In genomic region chr3:178367817-178368617, GRCh38 we compare ENCODE assay signal across 15 cellular contexts.
DNase-seq lines count a peak whose midpoint lies in the region; ATAC-seq and TF ChIP-seq lines count a peak whose summit lies in the region.
"Had no signal": no experiment of that assay in that cellular context is flagged by ENCODE, and none has a peak within 500 bp of the region (broad histone marks: within the 10 kb centered on the region; RNA-seq: fewer than 3 reads in every experiment).

No MANE protein-coding gene starts in this region.

- no peak overlapping the region for H3K27ac ChIP-seq in breast epithelium
- H3K27ac ChIP-seq in adrenal gland = no peak overlapping the region
- H3K27ac ChIP-seq in left ventricle myocardium inferior (replicated peaks) = peak overlapping the region; percentile 82
- H3K27ac ChIP-seq in thyroid gland = peak overlapping the region in 2 of 3 donors; percentile 51 to 77
- H3K27ac ChIP-seq in uterus = no peak overlapping the region
- H3K27ac ChIP-seq: A549, SK-N-MC had no signal

- TF ChIP-seq CTCF in MCF 10A (IDR thresholded peaks at IDR 0.05; ENCODE audit: unreplicated experiment) (no peak), breast epithelium (IDR thresholded peaks at IDR 0.05) (no peak), adrenal gland (IDR thresholded peaks at IDR 0.05) (no peak), left ventricle myocardium inferior (IDR thresholded peaks at IDR 0.05; ENCODE audit: borderline replicate concordance) (no peak), thyroid gland (IDR thresholded peaks at IDR 0.05) (no peak), uterus (IDR thresholded peaks at IDR 0.05) (no peak)

- H3K9me3 ChIP-seq in breast epithelium = peaks cover 0 to 1% of the 10 kb centered on the region in 2 donors
- H3K9me3 ChIP-seq in adrenal gland (replicated peaks in 1 of 3) = no peaks in the 10 kb centered on the region
- H3K9me3 ChIP-seq in left ventricle myocardium inferior (replicated peaks) = peaks cover 49% of the 10 kb centered on the region
- no peaks in the 10 kb centered on the region for H3K9me3 ChIP-seq in thyroid gland
- H3K9me3 ChIP-seq in uterus = no peaks in the 10 kb centered on the region
- H3K9me3 ChIP-seq: A549 had no signal

- peaks cover 15% of the 10 kb centered on the region for H3K9me3 Mint-ChIP-seq in MCF 10A (ENCODE audit: unreplicated experiment)
- H3K9me3 Mint-ChIP-seq in stimulated activated naive B cell treated with anti-CD40 and anti-IgM and Interleukin-4, amounts not matched to agents 10 μg/mL and 1 μg/mL and 100 μg/mL, for 72 hours = peaks cover 17% of the 10 kb centered on the region in 2 donors

- H3K27me3 Mint-ChIP-seq in MCF 10A (ENCODE audit: insufficient read depth, unreplicated experiment) = no peaks in the 10 kb centered on the region
- H3K27me3 Mint-ChIP-seq in stimulated activated naive B cell treated with anti-CD40 and anti-IgM and Interleukin-4, amounts not matched to agents 10 μg/mL and 1 μg/mL and 100 μg/mL, for 72 hours = peaks cover 0 to 15% of the 10 kb centered on the region in 2 donors
- H3K27me3 Mint-ChIP-seq: activated naive CD4-positive, alpha-beta T cell treated with anti-CD3 and anti-CD28 coated beads, Interleukin-2, amount 10 ng/mL, durations not matched to agents 7 days and 5 days had no signal

- BruUV-seq in MCF 10A (replicated peaks; lab: Mats Ljungman, UMichigan) = no TSS peak

- CTCF ChIA-PET in MCF 10A (lab: Yijun Ruan, JAX) = no interaction called here

- intact Hi-C loops in MCF 10A (cut with micrococcal nuclease) = no loop called here
- intact Hi-C loops in breast epithelium (cut with DNase I; ENCODE audit: low total_unique reads) = loop anchor here (10.0 kb wide), 1 partner anchor 147 kb away; no protein-coding TSS in a partner anchor
- intact Hi-C loops in adrenal gland (cut with DNase I) = no loop called here
- intact Hi-C loops in left ventricle myocardium inferior (cut with micrococcal nuclease) = no loop called here
- intact Hi-C loops in thyroid gland (cut with DNase I) = no loop called here
- intact Hi-C loops in uterus (cut with DNase I; ENCODE audit: low total_unique reads) = no loop called here

- DNase-seq in MCF 10A (ENCODE audit: unreplicated experiment) (peak; percentile 63), breast epithelium (ENCODE audit: low spot score in 2 of 2) (no peak), adrenal gland (peak in 5 of 7 donors; percentile 30 to 58 (median 43)), left ventricle myocardium inferior (no peak), thyroid gland (peak; percentile 46 to 54), uterus (no peak)
- no peak for DNase-seq in stimulated activated naive B cell treated with anti-CD40 and anti-IgM and Interleukin-4, amounts not matched to agents 10 μg/mL and 1 μg/mL and 100 μg/mL, for 72 hours
- no peak for DNase-seq in central memory CD4-positive, alpha-beta T cell
- DNase-seq: activated naive CD4-positive, alpha-beta T cell treated with anti-CD3 and anti-CD28 coated beads, Interleukin-2, amount 10 ng/mL, durations not matched to agents 7 days and 5 days; GOT3; IMR-90; NCI-H187 had no signal

- no peaks in the 10 kb centered on the region for H3K27me3 ChIP-seq in breast epithelium
- H3K27me3 ChIP-seq in adrenal gland = no peaks in the 10 kb centered on the region
- H3K27me3 ChIP-seq in left ventricle myocardium inferior (ENCODE audit: low read depth) = no peaks in the 10 kb centered on the region
- no peaks in the 10 kb centered on the region for H3K27me3 ChIP-seq in thyroid gland
- no peaks in the 10 kb centered on the region for H3K27me3 ChIP-seq in uterus

- no peaks in the 10 kb centered on the region for H3K4me1 ChIP-seq in breast epithelium
- H3K4me1 ChIP-seq in adrenal gland (replicated peaks in 1 of 2) = peaks cover 0 to 4% of the 10 kb centered on the region in 2 donors
- H3K4me1 ChIP-seq in left ventricle myocardium inferior = peaks cover 18% of the 10 kb centered on the region
- H3K4me1 ChIP-seq in thyroid gland = peaks cover 10 to 16% of the 10 kb centered on the region in 2 donors
- no peaks in the 10 kb centered on the region for H3K4me1 ChIP-seq in uterus
- H3K4me1 ChIP-seq: A549 had no signal

- POLR2A ChIA-PET in MCF 10A (lab: Yijun Ruan, JAX) = interaction anchor here (0.7 to 1.4 kb wide), 2 partner anchors 36 to 48 kb away, joined by 3 read pairs; no protein-coding TSS in a partner anchor

- WGBS in adrenal gland, 4 donors = 29 to 49% (median 34%) methylated on average over 4 of the region's 4 CpGs
- 46 to 57% methylated on average over 4 of the region's 4 CpGs for WGBS in thyroid gland, 2 donors

- no peak for ATAC-seq in stimulated activated naive B cell treated with anti-CD40 and anti-IgM and Interleukin-4, amounts not matched to agents 10 μg/mL and 1 μg/mL and 100 μg/mL, for 72 hours (replicated peaks)
- ATAC-seq: A549 had no signal

- H3K4me3 Mint-ChIP-seq in MCF 10A (ENCODE audit: unreplicated experiment) = no peak overlapping the region
- H3K4me3 Mint-ChIP-seq in stimulated activated naive B cell treated with anti-CD40 and anti-IgM and Interleukin-4, amounts not matched to agents 10 μg/mL and 1 μg/mL and 100 μg/mL, for 72 hours = peak overlapping the region in 1 of 2 donors; percentile 34
- H3K4me3 Mint-ChIP-seq: activated naive CD4-positive, alpha-beta T cell treated with anti-CD3 and anti-CD28 coated beads, Interleukin-2, amount 10 ng/mL, durations not matched to agents 7 days and 5 days had no signal

- no peak overlapping the region for H3K4me3 ChIP-seq in breast epithelium
- H3K4me3 ChIP-seq in adrenal gland = no peak overlapping the region
- H3K4me3 ChIP-seq in left ventricle myocardium inferior = no peak overlapping the region
- H3K4me3 ChIP-seq in thyroid gland (replicated peaks in 1 of 3) = no peak overlapping the region
- no peak overlapping the region for H3K4me3 ChIP-seq in uterus
- H3K4me3 ChIP-seq: A549, SK-N-MC, smooth muscle cell had no signal

- peaks cover 12% of the 10 kb centered on the region for H3K4me1 Mint-ChIP-seq in MCF 10A (ENCODE audit: insufficient read depth, unreplicated experiment)
- peaks cover 0 to 5% of the 10 kb centered on the region in 2 donors for H3K4me1 Mint-ChIP-seq in stimulated activated naive B cell treated with anti-CD40 and anti-IgM and Interleukin-4, amounts not matched to agents 10 μg/mL and 1 μg/mL and 100 μg/mL, for 72 hours
- H3K4me1 Mint-ChIP-seq: activated naive CD4-positive, alpha-beta T cell treated with anti-CD3 and anti-CD28 coated beads, Interleukin-2, amount 10 ng/mL, durations not matched to agents 7 days and 5 days had no signal

- no peak for TF ChIP-seq POLR2A in breast epithelium (IDR thresholded peaks at IDR 0.05)
- TF ChIP-seq POLR2A in adrenal gland (IDR thresholded peaks at IDR 0.05) = no peak
- no peak for TF ChIP-seq POLR2A in thyroid gland (IDR thresholded peaks at IDR 0.05)
- TF ChIP-seq POLR2A in uterus (IDR thresholded peaks at IDR 0.05) = no peak

- H3K27ac Mint-ChIP-seq in MCF 10A (ENCODE audit: low read depth, unreplicated experiment) = no peak overlapping the region
- no peak overlapping the region for H3K27ac Mint-ChIP-seq in stimulated activated naive B cell treated with anti-CD40 and anti-IgM and Interleukin-4, amounts not matched to agents 10 μg/mL and 1 μg/mL and 100 μg/mL, for 72 hours
- H3K27ac Mint-ChIP-seq: activated naive CD4-positive, alpha-beta T cell treated with anti-CD3 and anti-CD28 coated beads, Interleukin-2, amount 10 ng/mL, durations not matched to agents 7 days and 5 days had no signal

- H3K36me3 ChIP-seq in breast epithelium (no peaks in the 10 kb centered on the region), adrenal gland (replicated peaks in 1 of 2) (no peaks in the 10 kb centered on the region), left ventricle myocardium inferior (no peaks in the 10 kb centered on the region), thyroid gland (no peaks in the 10 kb centered on the region), uterus (no peaks in the 10 kb centered on the region)

- no peaks in the 10 kb centered on the region for H3K36me3 Mint-ChIP-seq in MCF 10A (ENCODE audit: insufficient read depth, unreplicated experiment)
- H3K36me3 Mint-ChIP-seq in stimulated activated naive B cell treated with anti-CD40 and anti-IgM and Interleukin-4, amounts not matched to agents 10 μg/mL and 1 μg/mL and 100 μg/mL, for 72 hours = no peaks in the 10 kb centered on the region
- H3K36me3 Mint-ChIP-seq: activated naive CD4-positive, alpha-beta T cell treated with anti-CD3 and anti-CD28 coated beads, Interleukin-2, amount 10 ng/mL, durations not matched to agents 7 days and 5 days had no signal

Comparison
In these comparisons a context has a peak if more than half of its experiments do, and no peak if none do; other contexts are left out.
1. DNase-seq: peak in MCF 10A (single experiment), adrenal gland (5 of 7) and thyroid gland (2 of 2); none in breast epithelium (0 of 2), left ventricle myocardium inferior (single experiment), stimulated activated naive B cell treated with anti-CD40 and anti-IgM and Interleukin-4, amounts not matched to agents 10 μg/mL and 1 μg/mL and 100 μg/mL, for 72 hours (single experiment), central memory CD4-positive, alpha-beta T cell (single experiment) and uterus (0 of 2).
2. H3K27ac ChIP-seq: peak in left ventricle myocardium inferior (single experiment) and thyroid gland (2 of 3); none in breast epithelium (0 of 2), adrenal gland (0 of 5) and uterus (0 of 2).